ENCODE assay signal across 1 cellular context in the genomic region with DNA sequence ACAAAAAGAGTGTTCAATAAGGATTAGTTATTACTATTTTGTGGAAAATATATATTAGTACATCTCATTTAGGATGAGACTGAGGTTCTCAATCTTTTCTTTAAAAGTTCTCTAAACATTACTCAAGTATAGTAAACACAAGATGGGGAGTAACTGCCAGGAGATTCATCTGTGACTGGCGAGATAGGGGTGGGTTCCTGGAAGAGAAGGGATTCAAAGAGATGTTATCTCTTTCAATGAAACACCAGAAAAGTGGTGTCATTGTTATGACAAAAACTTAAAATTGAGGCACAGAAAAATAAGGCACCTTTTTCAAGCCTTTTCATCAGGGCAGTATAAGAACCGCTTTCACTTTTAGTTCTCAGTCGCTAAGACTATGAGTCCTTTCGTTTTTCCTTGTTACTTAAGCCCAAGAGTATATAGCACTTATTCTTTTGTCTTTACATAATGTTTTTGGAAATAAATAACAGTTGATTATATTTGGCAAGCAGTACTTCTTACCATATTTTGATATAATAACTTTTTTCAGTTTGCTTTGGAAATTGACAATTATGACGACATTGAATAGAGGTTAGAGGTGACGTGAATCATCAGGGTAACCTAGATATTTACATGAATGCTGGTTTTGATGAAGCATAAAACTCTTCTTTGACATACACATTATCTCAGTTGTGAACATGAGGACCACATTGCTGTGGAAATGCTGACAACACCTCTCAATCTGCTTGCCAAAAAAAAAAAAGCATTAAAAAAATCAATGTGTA.
TF ChIP-seq lines count a peak whose summit lies in the region.

No MANE protein-coding gene starts in this region.

TF ChIP-seq in K562, 482 proteins besides CTCF, POLR2A, EP300 and RAD21 (continued from another document and continues in another):
- TF ChIP-seq, protein P1, sequence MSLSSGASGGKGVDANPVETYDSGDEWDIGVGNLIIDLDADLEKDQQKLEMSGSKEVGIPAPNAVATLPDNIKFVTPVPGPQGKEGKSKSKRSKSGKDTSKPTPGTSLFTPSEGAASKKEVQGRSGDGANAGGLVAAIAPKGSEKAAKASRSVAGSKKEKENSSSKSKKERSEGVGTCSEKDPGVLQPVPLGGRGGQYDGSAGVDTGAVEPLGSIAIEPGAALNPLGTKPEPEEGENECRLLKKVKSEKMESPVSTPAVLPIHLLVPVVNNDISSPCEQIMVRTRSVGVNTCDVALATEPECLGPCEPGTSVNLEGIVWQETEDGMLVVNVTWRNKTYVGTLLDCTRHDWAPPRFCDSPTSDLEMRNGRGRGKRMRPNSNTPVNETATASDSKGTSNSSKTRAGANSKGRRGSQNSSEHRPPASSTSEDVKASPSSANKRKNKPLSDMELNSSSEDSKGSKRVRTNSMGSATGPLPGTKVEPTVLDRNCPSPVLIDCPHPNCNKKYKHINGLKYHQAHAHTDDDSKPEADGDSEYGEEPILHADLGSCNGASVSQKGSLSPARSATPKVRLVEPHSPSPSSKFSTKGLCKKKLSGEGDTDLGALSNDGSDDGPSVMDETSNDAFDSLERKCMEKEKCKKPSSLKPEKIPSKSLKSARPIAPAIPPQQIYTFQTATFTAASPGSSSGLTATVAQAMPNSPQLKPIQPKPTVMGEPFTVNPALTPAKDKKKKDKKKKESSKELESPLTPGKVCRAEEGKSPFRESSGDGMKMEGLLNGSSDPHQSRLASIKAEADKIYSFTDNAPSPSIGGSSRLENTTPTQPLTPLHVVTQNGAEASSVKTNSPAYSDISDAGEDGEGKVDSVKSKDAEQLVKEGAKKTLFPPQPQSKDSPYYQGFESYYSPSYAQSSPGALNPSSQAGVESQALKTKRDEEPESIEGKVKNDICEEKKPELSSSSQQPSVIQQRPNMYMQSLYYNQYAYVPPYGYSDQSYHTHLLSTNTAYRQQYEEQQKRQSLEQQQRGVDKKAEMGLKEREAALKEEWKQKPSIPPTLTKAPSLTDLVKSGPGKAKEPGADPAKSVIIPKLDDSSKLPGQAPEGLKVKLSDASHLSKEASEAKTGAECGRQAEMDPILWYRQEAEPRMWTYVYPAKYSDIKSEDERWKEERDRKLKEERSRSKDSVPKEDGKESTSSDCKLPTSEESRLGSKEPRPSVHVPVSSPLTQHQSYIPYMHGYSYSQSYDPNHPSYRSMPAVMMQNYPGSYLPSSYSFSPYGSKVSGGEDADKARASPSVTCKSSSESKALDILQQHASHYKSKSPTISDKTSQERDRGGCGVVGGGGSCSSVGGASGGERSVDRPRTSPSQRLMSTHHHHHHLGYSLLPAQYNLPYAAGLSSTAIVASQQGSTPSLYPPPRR (CRISPR knock-in tag; IDR thresholded peaks at IDR 0.05; ENCODE audit: borderline replicate concordance): no peak
- TF ChIP-seq CCAR2 (IDR thresholded peaks at IDR 0.05; ENCODE audit: low read depth, low read length): no peak
- no peak for TF ChIP-seq FUS (optimal IDR thresholded peaks at IDR 0.05; ENCODE audit: low read depth, low read length)
- no peak for TF ChIP-seq RBM22 (IDR thresholded peaks at IDR 0.05; ENCODE audit: low read depth, low read length, poor library complexity, severe bottlenecking)
- TF ChIP-seq NFIC (IDR thresholded peaks at IDR 0.05): 0 out of 2 replicates have a peak, but pooled peaks have one; percentile 13
- no peak for TF ChIP-seq MBD2 (IDR thresholded peaks at IDR 0.05; ENCODE audit: borderline replicate concordance, low read depth)
- no peak for TF ChIP-seq EHMT2 (IDR thresholded peaks at IDR 0.05)
- no peak for TF ChIP-seq SIRT6 (IDR thresholded peaks at IDR 0.05; ENCODE audit: low read depth, low read length)
- TF ChIP-seq, protein P2, sequence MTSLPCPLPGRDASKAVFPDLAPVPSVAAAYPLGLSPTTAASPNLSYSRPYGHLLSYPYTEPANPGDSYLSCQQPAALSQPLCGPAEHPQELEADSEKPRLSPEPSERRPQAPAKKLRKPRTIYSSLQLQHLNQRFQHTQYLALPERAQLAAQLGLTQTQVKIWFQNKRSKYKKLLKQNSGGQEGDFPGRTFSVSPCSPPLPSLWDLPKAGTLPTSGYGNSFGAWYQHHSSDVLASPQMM (CRISPR knock-in tag; IDR thresholded peaks at IDR 0.05): no peak
- TF ChIP-seq, protein P3, sequence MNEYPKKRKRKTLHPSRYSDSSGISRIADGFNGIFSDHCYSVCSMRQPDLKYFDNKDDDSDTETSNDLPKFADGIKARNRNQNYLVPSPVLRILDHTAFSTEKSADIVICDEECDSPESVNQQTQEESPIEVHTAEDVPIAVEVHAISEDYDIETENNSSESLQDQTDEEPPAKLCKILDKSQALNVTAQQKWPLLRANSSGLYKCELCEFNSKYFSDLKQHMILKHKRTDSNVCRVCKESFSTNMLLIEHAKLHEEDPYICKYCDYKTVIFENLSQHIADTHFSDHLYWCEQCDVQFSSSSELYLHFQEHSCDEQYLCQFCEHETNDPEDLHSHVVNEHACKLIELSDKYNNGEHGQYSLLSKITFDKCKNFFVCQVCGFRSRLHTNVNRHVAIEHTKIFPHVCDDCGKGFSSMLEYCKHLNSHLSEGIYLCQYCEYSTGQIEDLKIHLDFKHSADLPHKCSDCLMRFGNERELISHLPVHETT (CRISPR knock-in tag; conservative IDR thresholded peaks at IDR 0.05 in 1 of 2, IDR thresholded peaks at IDR 0.05 in 1 of 2): no peak
- TF ChIP-seq BACH1 (tag; IDR thresholded peaks at IDR 0.05): no peak
- TF ChIP-seq KHSRP (IDR thresholded peaks at IDR 0.05): no peak
- TF ChIP-seq STAT5B (CRISPR knock-in tag; IDR thresholded peaks at IDR 0.05): no peak
- TF ChIP-seq, protein P4, sequence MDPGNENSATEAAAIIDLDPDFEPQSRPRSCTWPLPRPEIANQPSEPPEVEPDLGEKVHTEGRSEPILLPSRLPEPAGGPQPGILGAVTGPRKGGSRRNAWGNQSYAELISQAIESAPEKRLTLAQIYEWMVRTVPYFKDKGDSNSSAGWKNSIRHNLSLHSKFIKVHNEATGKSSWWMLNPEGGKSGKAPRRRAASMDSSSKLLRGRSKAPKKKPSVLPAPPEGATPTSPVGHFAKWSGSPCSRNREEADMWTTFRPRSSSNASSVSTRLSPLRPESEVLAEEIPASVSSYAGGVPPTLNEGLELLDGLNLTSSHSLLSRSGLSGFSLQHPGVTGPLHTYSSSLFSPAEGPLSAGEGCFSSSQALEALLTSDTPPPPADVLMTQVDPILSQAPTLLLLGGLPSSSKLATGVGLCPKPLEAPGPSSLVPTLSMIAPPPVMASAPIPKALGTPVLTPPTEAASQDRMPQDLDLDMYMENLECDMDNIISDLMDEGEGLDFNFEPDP (CRISPR knock-in tag; IDR thresholded peaks at IDR 0.05): no peak
- TF ChIP-seq, protein P5, sequence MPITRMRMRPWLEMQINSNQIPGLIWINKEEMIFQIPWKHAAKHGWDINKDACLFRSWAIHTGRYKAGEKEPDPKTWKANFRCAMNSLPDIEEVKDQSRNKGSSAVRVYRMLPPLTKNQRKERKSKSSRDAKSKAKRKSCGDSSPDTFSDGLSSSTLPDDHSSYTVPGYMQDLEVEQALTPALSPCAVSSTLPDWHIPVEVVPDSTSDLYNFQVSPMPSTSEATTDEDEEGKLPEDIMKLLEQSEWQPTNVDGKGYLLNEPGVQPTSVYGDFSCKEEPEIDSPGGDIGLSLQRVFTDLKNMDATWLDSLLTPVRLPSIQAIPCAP (CRISPR knock-in tag; IDR thresholded peaks at IDR 0.05; ENCODE audit: borderline replicate concordance): no peak
- TF ChIP-seq NUFIP1 (IDR thresholded peaks at IDR 0.05; ENCODE audit: partially characterized antibody): no peak
- no peak for TF ChIP-seq PHTF2 (CRISPR knock-in tag; IDR thresholded peaks at IDR 0.05)
- no peak for TF ChIP-seq ZFX (CRISPR knock-in tag; IDR thresholded peaks at IDR 0.05)
- no peak for TF ChIP-seq SREBF1 (IDR thresholded peaks at IDR 0.05; ENCODE audit: borderline replicate concordance, low read depth, low read length)
- no peak for TF ChIP-seq CTBP1 (IDR thresholded peaks at IDR 0.05; ENCODE audit: borderline replicate concordance)
- TF ChIP-seq ZNF644 (tag; IDR thresholded peaks at IDR 0.05; ENCODE audit: low read depth): no peak
- TF ChIP-seq, protein P6, sequence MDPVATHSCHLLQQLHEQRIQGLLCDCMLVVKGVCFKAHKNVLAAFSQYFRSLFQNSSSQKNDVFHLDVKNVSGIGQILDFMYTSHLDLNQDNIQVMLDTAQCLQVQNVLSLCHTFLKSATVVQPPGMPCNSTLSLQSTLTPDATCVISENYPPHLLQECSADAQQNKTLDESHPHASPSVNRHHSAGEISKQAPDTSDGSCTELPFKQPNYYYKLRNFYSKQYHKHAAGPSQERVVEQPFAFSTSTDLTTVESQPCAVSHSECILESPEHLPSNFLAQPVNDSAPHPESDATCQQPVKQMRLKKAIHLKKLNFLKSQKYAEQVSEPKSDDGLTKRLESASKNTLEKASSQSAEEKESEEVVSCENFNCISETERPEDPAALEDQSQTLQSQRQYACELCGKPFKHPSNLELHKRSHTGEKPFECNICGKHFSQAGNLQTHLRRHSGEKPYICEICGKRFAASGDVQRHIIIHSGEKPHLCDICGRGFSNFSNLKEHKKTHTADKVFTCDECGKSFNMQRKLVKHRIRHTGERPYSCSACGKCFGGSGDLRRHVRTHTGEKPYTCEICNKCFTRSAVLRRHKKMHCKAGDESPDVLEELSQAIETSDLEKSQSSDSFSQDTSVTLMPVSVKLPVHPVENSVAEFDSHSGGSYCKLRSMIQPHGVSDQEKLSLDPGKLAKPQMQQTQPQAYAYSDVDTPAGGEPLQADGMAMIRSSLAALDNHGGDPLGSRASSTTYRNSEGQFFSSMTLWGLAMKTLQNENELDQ (CRISPR knock-in tag; IDR thresholded peaks at IDR 0.05; ENCODE audit: borderline replicate concordance): no peak
- TF ChIP-seq, protein P7, sequence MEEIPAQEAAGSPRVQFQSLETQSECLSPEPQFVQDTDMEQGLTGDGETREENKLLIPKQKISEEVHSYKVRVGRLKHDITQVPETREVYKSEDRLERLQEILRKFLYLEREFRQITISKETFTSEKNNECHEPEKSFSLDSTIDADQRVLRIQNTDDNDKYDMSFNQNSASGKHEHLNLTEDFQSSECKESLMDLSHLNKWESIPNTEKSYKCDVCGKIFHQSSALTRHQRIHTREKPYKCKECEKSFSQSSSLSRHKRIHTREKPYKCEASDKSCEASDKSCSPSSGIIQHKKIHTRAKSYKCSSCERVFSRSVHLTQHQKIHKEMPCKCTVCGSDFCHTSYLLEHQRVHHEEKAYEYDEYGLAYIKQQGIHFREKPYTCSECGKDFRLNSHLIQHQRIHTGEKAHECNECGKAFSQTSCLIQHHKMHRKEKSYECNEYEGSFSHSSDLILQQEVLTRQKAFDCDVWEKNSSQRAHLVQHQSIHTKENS (CRISPR knock-in tag; IDR thresholded peaks at IDR 0.05): no peak
- TF ChIP-seq NBN (IDR thresholded peaks at IDR 0.05; ENCODE audit: low read depth): peak; percentile 26; the same call in 1 of the 2 replicates
- no peak for TF ChIP-seq RUNX1 (IDR thresholded peaks at IDR 0.05; ENCODE audit: low read depth)
- TF ChIP-seq HNRNPUL1 (IDR thresholded peaks at IDR 0.05; ENCODE audit: low read length): no peak
- no peak for TF ChIP-seq ZNF561 (CRISPR knock-in tag; conservative IDR thresholded peaks at IDR 0.05)
- TF ChIP-seq, protein P8, sequence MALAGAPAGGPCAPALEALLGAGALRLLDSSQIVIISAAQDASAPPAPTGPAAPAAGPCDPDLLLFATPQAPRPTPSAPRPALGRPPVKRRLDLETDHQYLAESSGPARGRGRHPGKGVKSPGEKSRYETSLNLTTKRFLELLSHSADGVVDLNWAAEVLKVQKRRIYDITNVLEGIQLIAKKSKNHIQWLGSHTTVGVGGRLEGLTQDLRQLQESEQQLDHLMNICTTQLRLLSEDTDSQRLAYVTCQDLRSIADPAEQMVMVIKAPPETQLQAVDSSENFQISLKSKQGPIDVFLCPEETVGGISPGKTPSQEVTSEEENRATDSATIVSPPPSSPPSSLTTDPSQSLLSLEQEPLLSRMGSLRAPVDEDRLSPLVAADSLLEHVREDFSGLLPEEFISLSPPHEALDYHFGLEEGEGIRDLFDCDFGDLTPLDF (CRISPR knock-in tag; IDR thresholded peaks at IDR 0.05): no peak
- TF ChIP-seq HDAC3 (IDR thresholded peaks at IDR 0.05; ENCODE audit: borderline replicate concordance, partially characterized antibody): peak; percentile 47
- TF ChIP-seq, protein P9, sequence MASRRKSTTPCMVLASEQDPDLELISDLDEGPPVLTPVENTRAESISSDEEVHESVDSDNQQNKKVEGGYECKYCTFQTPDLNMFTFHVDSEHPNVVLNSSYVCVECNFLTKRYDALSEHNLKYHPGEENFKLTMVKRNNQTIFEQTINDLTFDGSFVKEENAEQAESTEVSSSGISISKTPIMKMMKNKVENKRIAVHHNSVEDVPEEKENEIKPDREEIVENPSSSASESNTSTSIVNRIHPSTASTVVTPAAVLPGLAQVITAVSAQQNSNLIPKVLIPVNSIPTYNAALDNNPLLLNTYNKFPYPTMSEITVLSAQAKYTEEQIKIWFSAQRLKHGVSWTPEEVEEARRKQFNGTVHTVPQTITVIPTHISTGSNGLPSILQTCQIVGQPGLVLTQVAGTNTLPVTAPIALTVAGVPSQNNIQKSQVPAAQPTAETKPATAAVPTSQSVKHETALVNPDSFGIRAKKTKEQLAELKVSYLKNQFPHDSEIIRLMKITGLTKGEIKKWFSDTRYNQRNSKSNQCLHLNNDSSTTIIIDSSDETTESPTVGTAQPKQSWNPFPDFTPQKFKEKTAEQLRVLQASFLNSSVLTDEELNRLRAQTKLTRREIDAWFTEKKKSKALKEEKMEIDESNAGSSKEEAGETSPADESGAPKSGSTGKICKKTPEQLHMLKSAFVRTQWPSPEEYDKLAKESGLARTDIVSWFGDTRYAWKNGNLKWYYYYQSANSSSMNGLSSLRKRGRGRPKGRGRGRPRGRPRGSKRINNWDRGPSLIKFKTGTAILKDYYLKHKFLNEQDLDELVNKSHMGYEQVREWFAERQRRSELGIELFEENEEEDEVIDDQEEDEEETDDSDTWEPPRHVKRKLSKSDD (conservative IDR thresholded peaks at IDR 0.05; ENCODE audit: low read length): no peak
- no peak for TF ChIP-seq SRSF9 (IDR thresholded peaks at IDR 0.05; ENCODE audit: borderline replicate concordance, low read depth, low read length)
- TF ChIP-seq PCBP1 (IDR thresholded peaks at IDR 0.05; ENCODE audit: low read depth, low read length, poor library complexity, severe bottlenecking): no peak
- TF ChIP-seq MYBL2 (IDR thresholded peaks at IDR 0.05; ENCODE audit: low read depth): no peak
- TF ChIP-seq MYBL2 (CRISPR knock-in tag; IDR thresholded peaks at IDR 0.05; ENCODE audit: borderline replicate concordance): no peak
- TF ChIP-seq, protein P10, sequence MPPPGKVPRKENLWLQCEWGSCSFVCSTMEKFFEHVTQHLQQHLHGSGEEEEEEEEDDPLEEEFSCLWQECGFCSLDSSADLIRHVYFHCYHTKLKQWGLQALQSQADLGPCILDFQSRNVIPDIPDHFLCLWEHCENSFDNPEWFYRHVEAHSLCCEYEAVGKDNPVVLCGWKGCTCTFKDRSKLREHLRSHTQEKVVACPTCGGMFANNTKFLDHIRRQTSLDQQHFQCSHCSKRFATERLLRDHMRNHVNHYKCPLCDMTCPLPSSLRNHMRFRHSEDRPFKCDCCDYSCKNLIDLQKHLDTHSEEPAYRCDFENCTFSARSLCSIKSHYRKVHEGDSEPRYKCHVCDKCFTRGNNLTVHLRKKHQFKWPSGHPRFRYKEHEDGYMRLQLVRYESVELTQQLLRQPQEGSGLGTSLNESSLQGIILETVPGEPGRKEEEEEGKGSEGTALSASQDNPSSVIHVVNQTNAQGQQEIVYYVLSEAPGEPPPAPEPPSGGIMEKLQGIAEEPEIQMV (tag; conservative IDR thresholded peaks at IDR 0.05; ENCODE audit: low read depth): no peak
- peak in 1 of 2 experiments; percentile 60; a peak in 1 of 4 replicates for TF ChIP-seq FOXK2 (conservative IDR thresholded peaks at IDR 0.05 in 1 of 2, IDR thresholded peaks at IDR 0.05 in 1 of 2; ENCODE audit: low read depth in 2 of 2)
- no peak for TF ChIP-seq RFX5 (IDR thresholded peaks at IDR 0.05; ENCODE audit: low read depth, low read length)
- TF ChIP-seq MTA1 (IDR thresholded peaks at IDR 0.05; ENCODE audit: borderline replicate concordance): no peak
- TF ChIP-seq ZNF408 (CRISPR knock-in tag; IDR thresholded peaks at IDR 0.05; ENCODE audit: low read depth): no peak
- TF ChIP-seq MYNN (IDR thresholded peaks at IDR 0.05): no peak
- TF ChIP-seq MYNN (CRISPR knock-in tag; IDR thresholded peaks at IDR 0.05): no peak
- no peak for TF ChIP-seq SIN3A (IDR thresholded peaks at IDR 0.05; ENCODE audit: borderline replicate concordance in 2 of 2, control insufficient read depth in 1 of 2, low read depth in 2 of 2, low read length in 2 of 2)
